In the genomic region with DNA sequence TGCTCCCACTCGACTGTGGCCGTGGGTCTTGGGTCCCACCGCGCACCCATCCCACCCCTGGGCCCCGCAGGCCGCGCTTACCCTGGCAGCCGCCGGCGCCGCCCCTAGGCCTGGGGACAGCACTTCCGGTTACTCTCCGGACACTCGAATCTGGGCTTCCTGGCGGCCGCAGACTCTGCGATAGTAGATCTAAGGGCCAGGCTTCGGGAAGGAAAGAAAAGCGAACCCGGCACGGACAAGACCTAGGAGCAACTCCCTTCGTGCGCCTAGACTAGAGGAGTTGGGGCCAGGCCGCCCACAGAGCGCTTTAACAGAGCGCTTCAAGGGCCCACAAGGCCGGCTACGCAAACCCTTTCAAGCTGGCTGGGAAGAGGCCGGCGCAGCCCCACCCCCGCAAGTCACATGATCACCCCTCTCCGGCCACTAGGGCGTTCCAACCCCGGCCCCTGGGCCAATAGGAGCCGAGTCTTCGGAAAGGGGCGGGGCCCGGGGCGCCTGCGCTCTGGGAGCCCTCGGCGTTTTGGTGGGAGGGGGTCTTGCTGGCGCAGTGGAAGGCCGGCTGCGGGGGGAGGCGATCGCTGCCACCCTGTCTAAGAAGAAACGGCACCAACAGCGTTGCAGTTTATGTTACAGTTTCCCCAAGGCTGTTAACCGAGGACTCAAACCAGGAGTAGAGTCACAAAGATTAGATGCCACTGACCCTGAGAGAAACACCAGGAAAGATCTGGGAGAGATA, we compare ENCODE assay signal across 8 cellular contexts. TPM values are rescaled to one million over a fixed set of nuclear protein-coding genes. Genes with fewer than 3 reads are reported as not detected.
DNase-seq lines count a peak whose midpoint lies in the region; ATAC-seq and TF ChIP-seq lines count a peak whose summit lies in the region.
"Not testable (repeated sequence)": the region's sequence is repeated elsewhere in the genome, so short reads cannot be mapped to it uniquely, and the experiment has no call there.

A gene with protein sequence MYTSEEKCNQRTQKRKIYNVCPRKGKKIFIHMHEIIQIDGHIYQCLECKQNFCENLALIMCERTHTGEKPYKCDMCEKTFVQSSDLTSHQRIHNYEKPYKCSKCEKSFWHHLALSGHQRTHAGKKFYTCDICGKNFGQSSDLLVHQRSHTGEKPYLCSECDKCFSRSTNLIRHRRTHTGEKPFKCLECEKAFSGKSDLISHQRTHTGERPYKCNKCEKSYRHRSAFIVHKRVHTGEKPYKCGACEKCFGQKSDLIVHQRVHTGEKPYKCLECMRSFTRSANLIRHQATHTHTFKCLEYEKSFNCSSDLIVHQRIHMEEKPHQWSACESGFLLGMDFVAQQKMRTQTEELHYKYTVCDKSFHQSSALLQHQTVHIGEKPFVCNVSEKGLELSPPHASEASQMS (minus strand): TSS at position 387 of the 736 bp plus-strand sequence. CDS start 21,193 bp downstream, outside the sequence.

- WGBS in mammary epithelial cell (ENCODE audit: low coverage, missing lambda C conversion rate) = 3% methylated on average over 16 of the region's 50 CpGs

- peaks cover 41% of the 10 kb centered on the region for H3K79me2 ChIP-seq in mammary epithelial cell (ENCODE audit: insufficient read depth, low read length)

- peak within 1 kb of the TSS; percentile 99 for H2AFZ ChIP-seq in mammary epithelial cell (ENCODE audit: low read depth, low read length)

- intact Hi-C loops in A673 (cut with micrococcal nuclease; ENCODE audit: unreplicated experiment); mammary epithelial cell (cut with micrococcal nuclease): not testable (repeated sequence)

- H3K4me2 ChIP-seq in mammary epithelial cell (ENCODE audit: insufficient read depth, low read depth, low read length) = peak within 1 kb of the TSS; percentile 82

- H4K20me1 ChIP-seq in mammary epithelial cell (ENCODE audit: insufficient read depth, low read length) = not testable (repeated sequence)

- CTCF ChIA-PET in A673 (lab: Charles Lee) = not testable (repeated sequence)
- CTCF ChIA-PET in mammary epithelial cell (lab: Charles Lee; ENCODE audit: low non-redundant PET) = interaction anchor here (0.7 kb wide), 1 partner anchor 10 kb away, joined by 4 read pairs; no protein-coding TSS in a partner anchor

- TF ChIP-seq CTCF in A673 (conservative IDR thresholded peaks at IDR 0.05; ENCODE audit: low read depth, low read length); VCaP (conservative IDR thresholded peaks at IDR 0.05); mammary epithelial cell (conservative IDR thresholded peaks at IDR 0.05 in 1 of 2, IDR thresholded peaks at IDR 0.05 in 1 of 2; ENCODE audit: extremely low read depth in 1 of 2, insufficient read depth in 1 of 2, low read depth in 1 of 2, low read length in 2 of 2): not testable (repeated sequence)

- peak within 1 kb of the TSS; percentile 55 for H3K9ac ChIP-seq in mammary epithelial cell (ENCODE audit: insufficient read depth, low read length)
- peak within 1 kb of the TSS; percentile 84 for H3K9ac ChIP-seq in iPS-20b (ENCODE audit: low read depth, low read length)

- in situ Hi-C loops in mammary epithelial cell (cut with MboI; ENCODE audit: low sequenced_read_pairs in 2 of 2) = not testable (repeated sequence)

- POLR2A ChIA-PET in A673 (lab: Charles Lee; ENCODE audit: low non-redundant PET) = not testable (repeated sequence)

- H3K4me1 ChIP-seq in A673 (ENCODE audit: insufficient read depth, low read length, poor library complexity, severe bottlenecking); iPS-20b (ENCODE audit: insufficient read depth, low read length): not testable (repeated sequence)
- H3K4me1 ChIP-seq in mammary epithelial cell (ENCODE audit: insufficient read depth, low read length) = peaks cover 10% of the 10 kb centered on the region

- H3K9me3 ChIP-seq in A673 (ENCODE audit: low read depth, low read length, poor library complexity, severe bottlenecking); mammary epithelial cell (replicated peaks; ENCODE audit: insufficient read depth, low read length); iPS-20b (ENCODE audit: insufficient read depth, low read depth, low read length): not testable (repeated sequence)

- DNase-seq in A673 (ENCODE audit: low spot score) (peak; percentile 96), NCI-H2196 (lab: John Stamatoyannopoulos, UW; ENCODE audit: unreplicated experiment) (peak; percentile 93), mammary epithelial cell (peak; percentile 86)

- H3K27me3 ChIP-seq in A673 (replicated peaks; ENCODE audit: insufficient read depth, low read depth, low read length, poor library complexity); mammary epithelial cell (ENCODE audit: insufficient read depth, low read length): not testable (repeated sequence)
- H3K27me3 ChIP-seq in iPS-20b (ENCODE audit: insufficient read depth, low read length) = peaks cover 34% of the 10 kb centered on the region

- peak; percentile 98 for ATAC-seq in GM18868 (IDR thresholded peaks at IDR 0.05; ENCODE audit: unreplicated experiment)
- peak; percentile 96 for ATAC-seq in HG03108 (IDR thresholded peaks at IDR 0.05; ENCODE audit: unreplicated experiment)

- dilution Hi-C loops in mammary epithelial cell (cut with HindIII; ENCODE audit: low sequenced_read_pairs) = not testable (repeated sequence)

- H3K4me3 ChIP-seq in A673 (ENCODE audit: low read depth, low read length, poor library complexity, severe bottlenecking) = peak within 1 kb of the TSS; percentile 76
- H3K4me3 ChIP-seq in mammary epithelial cell (replicated peaks in 1 of 3; ENCODE audit: insufficient read depth in 1 of 3, low read depth in 2 of 3, low read length in 3 of 3) = peak within 1 kb of the TSS; percentile 70 to 90 (median 71)
- peak within 1 kb of the TSS; percentile 92 for H3K4me3 ChIP-seq in iPS-20b (ENCODE audit: low read length)
- peak within 1 kb of the TSS; percentile 56 to 72 (median 66) for H3K4me3 ChIP-seq in skin epidermis

- peak within 1 kb of the TSS; percentile 71 for H3K27ac ChIP-seq in A673 (ENCODE audit: low read depth, low read length, poor library complexity, severe bottlenecking)
- peak within 1 kb of the TSS; percentile 85 for H3K27ac ChIP-seq in VCaP
- H3K27ac ChIP-seq in mammary epithelial cell (ENCODE audit: insufficient read depth, low read depth, low read length) = peak within 1 kb of the TSS; percentile 38
- H3K27ac ChIP-seq in iPS-20b (ENCODE audit: low read length) = not testable (repeated sequence)
- H3K27ac ChIP-seq in skin epidermis = peak within 1 kb of the TSS; percentile 14 to 89 (median 82)

- H3K36me3 ChIP-seq in A673 (ENCODE audit: insufficient read depth, low read length, poor library complexity, severe bottlenecking); mammary epithelial cell (ENCODE audit: insufficient read depth, low read length): not testable (repeated sequence)
- peaks cover 30% of the 10 kb centered on the region for H3K36me3 ChIP-seq in iPS-20b (ENCODE audit: insufficient read depth, low read depth, low read length)

- BruUV-seq in A673 (replicated peaks; lab: Mats Ljungman, UMichigan); mammary epithelial cell (replicated peaks; lab: Mats Ljungman, UMichigan): not testable (repeated sequence)

RNA-seq across cellular contexts. Expression of the gene that starts here (rescaled TPM):
- total RNA-seq in A673 (2021) (18.1 and 21.5 TPM in 2 replicates), mammary epithelial cell (10 to 100 TPM; 14.3 to 17.8 TPM)
- 3.6 TPM for polyA plus RNA-seq in mammary epithelial cell
- polyA minus RNA-seq in mammary epithelial cell = 10.0 TPM
